Comparison of ENCODE assay signal across 8 cellular contexts in genomic region chr16:56281256-56281805, GRCh38.
DNase-seq lines count a peak whose midpoint lies in the region; ATAC-seq and TF ChIP-seq lines count a peak whose summit lies in the region.

No MANE protein-coding gene starts in this region.

- H4K20me1 ChIP-seq in neural progenitor cell (ENCODE audit: low read depth) = no peaks in the 10 kb centered on the region

- H3K4me1 Mint-ChIP-seq in neural progenitor cell = peaks cover 92% of the 10 kb centered on the region

- no peak overlapping the region for H3K9ac ChIP-seq in neural progenitor cell

- ATAC-seq in HG02870 (IDR thresholded peaks at IDR 0.05; ENCODE audit: unreplicated experiment) = no peak

- peak overlapping the region; percentile 25 for H3K4me3 ChIP-seq in neural progenitor cell

- H3K4me1 ChIP-seq in neural progenitor cell = peaks cover 70% of the 10 kb centered on the region

- H3K27me3 Mint-ChIP-seq in neural progenitor cell (ENCODE audit: insufficient read depth, low read depth) = peaks cover 21% of the 10 kb centered on the region

- H3K79me2 ChIP-seq in neural progenitor cell (ENCODE audit: low read depth) = no peaks in the 10 kb centered on the region

- peak overlapping the region; percentile 57 for H3K4me3 Mint-ChIP-seq in neural progenitor cell

- no peaks in the 10 kb centered on the region for H3K9me3 ChIP-seq in neural progenitor cell (ENCODE audit: low read depth)

- peak overlapping the region; percentile 94 for H3K27ac Mint-ChIP-seq in neural progenitor cell

- no peaks in the 10 kb centered on the region for H3K27me3 ChIP-seq in neural progenitor cell

- peak; percentile 44 for DNase-seq in DMS53 (lab: John Stamatoyannopoulos, UW)
- DNase-seq in DMS53 treated with DMSO at 0.1 percent for 48 hours (lab: John Stamatoyannopoulos, UW; ENCODE audit: unreplicated experiment) = no peak
- peak; percentile 62 for DNase-seq in NCI-H1105 treated with DMSO at 0.1 percent for 48 hours (lab: John Stamatoyannopoulos, UW)
- peak; percentile 95 for DNase-seq in neural progenitor cell (ENCODE audit: low spot score)
- no peak for DNase-seq in DMS79 (lab: John Stamatoyannopoulos, UW)
- DNase-seq in superior temporal gyrus (ENCODE audit: extremely low spot score) = no peak

- H3K27ac ChIP-seq in cingulate gyrus (ENCODE audit: low read depth, low read length) = peak overlapping the region; percentile 86
- no peak overlapping the region for H3K27ac ChIP-seq in neural progenitor cell

- peak overlapping the region; percentile 80 for H3K4me2 ChIP-seq in neural progenitor cell

- H3K36me3 Mint-ChIP-seq in neural progenitor cell = peaks cover 3% of the 10 kb centered on the region

- H3F3A ChIP-seq in neural progenitor cell (ENCODE audit: low read depth) = peaks cover 27% of the 10 kb centered on the region

- peak overlapping the region; percentile 73 for H2AFZ ChIP-seq in neural progenitor cell (replicated peaks)

- H3K36me3 ChIP-seq in neural progenitor cell = no peaks in the 10 kb centered on the region

- TF ChIP-seq CTCF in neural progenitor cell (IDR thresholded peaks at IDR 0.05) = peak; percentile 62

- H3K9me3 Mint-ChIP-seq in neural progenitor cell = no peaks in the 10 kb centered on the region

Comparison
In these comparisons a context has a peak if more than half of its experiments do, and no peak if none do; other contexts are left out.
1. DNase-seq: peak in DMS53 (single experiment), NCI-H1105 treated with DMSO at 0.1 percent for 48 hours (single experiment) and neural progenitor cell (single experiment); none in DMS53 treated with DMSO at 0.1 percent for 48 hours (single experiment), DMS79 (single experiment) and superior temporal gyrus (single experiment).